In the genomic region with DNA sequence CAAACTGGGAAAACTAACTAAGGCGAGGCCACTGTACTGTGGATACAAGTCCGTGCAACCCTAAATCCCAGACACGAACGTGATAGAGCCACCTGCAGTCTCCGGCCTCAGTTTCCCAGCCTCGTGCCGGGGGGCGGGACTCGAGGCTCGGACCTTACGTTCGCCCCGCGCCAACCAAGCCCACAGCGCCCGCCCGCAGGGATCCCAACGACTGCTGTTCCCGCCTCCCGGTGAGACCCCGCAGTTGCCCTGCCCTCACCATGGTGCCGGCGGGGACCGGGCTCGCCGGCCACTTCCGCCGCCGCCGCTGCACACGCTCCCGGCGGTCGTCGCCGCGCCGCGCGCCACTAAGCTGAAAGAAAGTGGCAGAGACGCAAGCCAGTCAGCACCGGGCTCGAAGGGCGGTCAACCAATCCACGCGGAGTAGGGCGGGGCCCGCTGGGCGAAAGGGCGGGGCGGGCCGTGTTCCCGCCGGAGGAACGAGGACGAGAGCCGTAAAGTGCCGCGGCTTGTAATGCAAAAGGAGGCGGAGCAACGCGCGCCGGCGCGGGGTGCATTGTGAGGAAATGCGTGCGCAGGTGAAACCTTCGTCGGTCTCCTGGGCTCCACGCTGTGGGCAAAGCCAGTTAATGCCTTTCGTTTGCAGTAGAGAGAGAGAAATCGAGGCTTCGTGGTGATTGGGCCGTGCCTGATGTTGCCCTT, we compare ENCODE assay signal across 1 cellular context.
A peak's percentile ranks its signal among the peaks of the same experiment; 100 is the strongest.
TF ChIP-seq lines count a peak whose summit lies in the region.

Gene LSM4 (minus strand): TSS at position 318 of the 702 bp plus-strand sequence. CDS start 56 bp downstream, at position 262.

TF ChIP-seq in HepG2, 621 proteins besides CTCF, POLR2A, EP300 and RAD21 (continued from another document and continues in another):
- peak; percentile 80 for TF ChIP-seq ZMAT3 (CRISPR knock-in tag; conservative IDR thresholded peaks at IDR 0.05)
- TF ChIP-seq, protein P1, sequence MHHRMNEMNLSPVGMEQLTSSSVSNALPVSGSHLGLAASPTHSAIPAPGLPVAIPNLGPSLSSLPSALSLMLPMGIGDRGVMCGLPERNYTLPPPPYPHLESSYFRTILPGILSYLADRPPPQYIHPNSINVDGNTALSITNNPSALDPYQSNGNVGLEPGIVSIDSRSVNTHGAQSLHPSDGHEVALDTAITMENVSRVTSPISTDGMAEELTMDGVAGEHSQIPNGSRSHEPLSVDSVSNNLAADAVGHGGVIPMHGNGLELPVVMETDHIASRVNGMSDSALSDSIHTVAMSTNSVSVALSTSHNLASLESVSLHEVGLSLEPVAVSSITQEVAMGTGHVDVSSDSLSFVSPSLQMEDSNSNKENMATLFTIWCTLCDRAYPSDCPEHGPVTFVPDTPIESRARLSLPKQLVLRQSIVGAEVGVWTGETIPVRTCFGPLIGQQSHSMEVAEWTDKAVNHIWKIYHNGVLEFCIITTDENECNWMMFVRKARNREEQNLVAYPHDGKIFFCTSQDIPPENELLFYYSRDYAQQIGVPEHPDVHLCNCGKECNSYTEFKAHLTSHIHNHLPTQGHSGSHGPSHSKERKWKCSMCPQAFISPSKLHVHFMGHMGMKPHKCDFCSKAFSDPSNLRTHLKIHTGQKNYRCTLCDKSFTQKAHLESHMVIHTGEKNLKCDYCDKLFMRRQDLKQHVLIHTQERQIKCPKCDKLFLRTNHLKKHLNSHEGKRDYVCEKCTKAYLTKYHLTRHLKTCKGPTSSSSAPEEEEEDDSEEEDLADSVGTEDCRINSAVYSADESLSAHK (CRISPR knock-in tag; IDR thresholded peaks at IDR 0.05; ENCODE audit: borderline replicate concordance), result no peak
- TF ChIP-seq FOSL1 (CRISPR knock-in tag; IDR thresholded peaks at IDR 0.05; ENCODE audit: borderline replicate concordance), result no peak
- TF ChIP-seq ZNF34 (CRISPR knock-in tag; IDR thresholded peaks at IDR 0.05; ENCODE audit: borderline replicate concordance), result no peak
- TF ChIP-seq ZNF530 (CRISPR knock-in tag; IDR thresholded peaks at IDR 0.05; ENCODE audit: low read depth), result no peak
- TF ChIP-seq NR2F2 (IDR thresholded peaks at IDR 0.05; ENCODE audit: borderline replicate concordance, low read depth), result no peak
- TF ChIP-seq SATB2 (CRISPR knock-in tag; IDR thresholded peaks at IDR 0.05), result no peak
- TF ChIP-seq GMEB2 (CRISPR knock-in tag; IDR thresholded peaks at IDR 0.05; ENCODE audit: low read depth), result peak; percentile 78
- TF ChIP-seq ZNF354B (CRISPR knock-in tag; IDR thresholded peaks at IDR 0.05), result no peak
- no peak for TF ChIP-seq ZNF414 (CRISPR knock-in tag; IDR thresholded peaks at IDR 0.05)
- no peak for TF ChIP-seq PCBP1 (IDR thresholded peaks at IDR 0.05; ENCODE audit: borderline replicate concordance, low read depth, low read length)
- peak; percentile 8 for TF ChIP-seq TBL1XR1 (IDR thresholded peaks at IDR 0.05; ENCODE audit: borderline replicate concordance, low read length, partially characterized antibody)
- TF ChIP-seq ZNF703 (CRISPR knock-in tag; IDR thresholded peaks at IDR 0.05; ENCODE audit: borderline replicate concordance), result no peak
- peak; percentile 21; the same call in 1 of the 2 replicates for TF ChIP-seq DR1 (CRISPR knock-in tag; IDR thresholded peaks at IDR 0.05)
- no peak for TF ChIP-seq ZNF292 (CRISPR knock-in tag; IDR thresholded peaks at IDR 0.05; ENCODE audit: borderline replicate concordance, low read depth)
- no peak for TF ChIP-seq CREBL2 (CRISPR knock-in tag; IDR thresholded peaks at IDR 0.05; ENCODE audit: borderline replicate concordance)
- TF ChIP-seq, protein P2, sequence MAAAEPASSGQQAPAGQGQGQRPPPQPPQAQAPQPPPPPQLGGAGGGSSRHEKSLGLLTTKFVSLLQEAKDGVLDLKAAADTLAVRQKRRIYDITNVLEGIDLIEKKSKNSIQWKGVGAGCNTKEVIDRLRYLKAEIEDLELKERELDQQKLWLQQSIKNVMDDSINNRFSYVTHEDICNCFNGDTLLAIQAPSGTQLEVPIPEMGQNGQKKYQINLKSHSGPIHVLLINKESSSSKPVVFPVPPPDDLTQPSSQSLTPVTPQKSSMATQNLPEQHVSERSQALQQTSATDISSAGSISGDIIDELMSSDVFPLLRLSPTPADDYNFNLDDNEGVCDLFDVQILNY (CRISPR knock-in tag; conservative IDR thresholded peaks at IDR 0.05), result peak; percentile 97; the same call in 1 of the 2 replicates
- no peak for TF ChIP-seq ZNF572 (CRISPR knock-in tag; IDR thresholded peaks at IDR 0.05)
- TF ChIP-seq SIX1 (CRISPR knock-in tag; IDR thresholded peaks at IDR 0.05; ENCODE audit: borderline replicate concordance), result no peak
- TF ChIP-seq ZNF33B (CRISPR knock-in tag; IDR thresholded peaks at IDR 0.05), result no peak
- TF ChIP-seq ZNF382 (CRISPR knock-in tag; IDR thresholded peaks at IDR 0.05; ENCODE audit: borderline replicate concordance), result no peak
- no peak for TF ChIP-seq PRMT3 (CRISPR knock-in tag; IDR thresholded peaks at IDR 0.05; ENCODE audit: borderline replicate concordance, low read depth)
- peak; percentile 91 for TF ChIP-seq SAP130 (CRISPR knock-in tag; IDR thresholded peaks at IDR 0.05; ENCODE audit: low read depth)
- TF ChIP-seq RBM22 (optimal IDR thresholded peaks at IDR 0.05; ENCODE audit: low read length), result no peak
- TF ChIP-seq NRL (CRISPR knock-in tag; IDR thresholded peaks at IDR 0.05; ENCODE audit: borderline replicate concordance), result no peak; the same call in 1 of the 2 replicates
- TF ChIP-seq, protein P3, sequence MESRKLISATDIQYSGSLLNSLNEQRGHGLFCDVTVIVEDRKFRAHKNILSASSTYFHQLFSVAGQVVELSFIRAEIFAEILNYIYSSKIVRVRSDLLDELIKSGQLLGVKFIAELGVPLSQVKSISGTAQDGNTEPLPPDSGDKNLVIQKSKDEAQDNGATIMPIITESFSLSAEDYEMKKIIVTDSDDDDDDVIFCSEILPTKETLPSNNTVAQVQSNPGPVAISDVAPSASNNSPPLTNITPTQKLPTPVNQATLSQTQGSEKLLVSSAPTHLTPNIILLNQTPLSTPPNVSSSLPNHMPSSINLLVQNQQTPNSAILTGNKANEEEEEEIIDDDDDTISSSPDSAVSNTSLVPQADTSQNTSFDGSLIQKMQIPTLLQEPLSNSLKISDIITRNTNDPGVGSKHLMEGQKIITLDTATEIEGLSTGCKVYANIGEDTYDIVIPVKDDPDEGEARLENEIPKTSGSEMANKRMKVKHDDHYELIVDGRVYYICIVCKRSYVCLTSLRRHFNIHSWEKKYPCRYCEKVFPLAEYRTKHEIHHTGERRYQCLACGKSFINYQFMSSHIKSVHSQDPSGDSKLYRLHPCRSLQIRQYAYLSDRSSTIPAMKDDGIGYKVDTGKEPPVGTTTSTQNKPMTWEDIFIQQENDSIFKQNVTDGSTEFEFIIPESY (CRISPR knock-in tag; IDR thresholded peaks at IDR 0.05), result peak; percentile 51
- 0 out of 2 replicates have a peak, but pooled peaks have one; percentile 76 for TF ChIP-seq HOXA5 (CRISPR knock-in tag; IDR thresholded peaks at IDR 0.05)
- TF ChIP-seq TBX2 (CRISPR knock-in tag; IDR thresholded peaks at IDR 0.05; ENCODE audit: borderline replicate concordance), result peak; percentile 65; the same call in 1 of the 2 replicates
- TF ChIP-seq, protein P4, sequence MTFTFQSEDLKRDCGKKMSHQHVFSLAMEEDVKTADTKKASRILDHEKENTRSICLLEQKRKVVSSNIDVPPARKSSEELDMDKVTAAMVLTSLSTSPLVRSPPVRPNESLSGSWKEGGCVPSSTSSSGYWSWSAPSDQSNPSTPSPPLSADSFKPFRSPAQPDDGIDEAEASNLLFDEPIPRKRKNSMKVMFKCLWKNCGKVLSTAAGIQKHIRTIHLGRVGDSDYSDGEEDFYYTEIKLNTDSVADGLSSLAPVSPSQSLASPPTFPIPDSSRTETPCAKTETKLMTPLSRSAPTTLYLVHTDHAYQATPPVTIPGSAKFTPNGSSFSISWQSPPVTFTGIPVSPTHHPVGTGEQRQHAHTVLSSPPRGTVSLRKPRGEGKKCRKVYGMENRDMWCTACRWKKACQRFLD (CRISPR knock-in tag; IDR thresholded peaks at IDR 0.05; ENCODE audit: borderline replicate concordance), result no peak
- TF ChIP-seq, protein P5, sequence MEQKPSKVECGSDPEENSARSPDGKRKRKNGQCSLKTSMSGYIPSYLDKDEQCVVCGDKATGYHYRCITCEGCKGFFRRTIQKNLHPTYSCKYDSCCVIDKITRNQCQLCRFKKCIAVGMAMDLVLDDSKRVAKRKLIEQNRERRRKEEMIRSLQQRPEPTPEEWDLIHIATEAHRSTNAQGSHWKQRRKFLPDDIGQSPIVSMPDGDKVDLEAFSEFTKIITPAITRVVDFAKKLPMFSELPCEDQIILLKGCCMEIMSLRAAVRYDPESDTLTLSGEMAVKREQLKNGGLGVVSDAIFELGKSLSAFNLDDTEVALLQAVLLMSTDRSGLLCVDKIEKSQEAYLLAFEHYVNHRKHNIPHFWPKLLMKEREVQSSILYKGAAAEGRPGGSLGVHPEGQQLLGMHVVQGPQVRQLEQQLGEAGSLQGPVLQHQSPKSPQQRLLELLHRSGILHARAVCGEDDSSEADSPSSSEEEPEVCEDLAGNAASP (CRISPR knock-in tag; IDR thresholded peaks at IDR 0.05; ENCODE audit: borderline replicate concordance), result 0 out of 2 replicates have a peak, but pooled peaks have one; percentile 17
- peak; percentile 67 for TF ChIP-seq HOXA3 (CRISPR knock-in tag; IDR thresholded peaks at IDR 0.05)
- TF ChIP-seq HMGA1 (CRISPR knock-in tag; conservative IDR thresholded peaks at IDR 0.05), result no peak
- TF ChIP-seq REST (IDR thresholded peaks at IDR 0.05; ENCODE audit: borderline replicate concordance in 1 of 2, low read depth in 1 of 2, low read length in 2 of 2), result no peak; a peak in 1 of 4 replicates
- TF ChIP-seq, protein P6, sequence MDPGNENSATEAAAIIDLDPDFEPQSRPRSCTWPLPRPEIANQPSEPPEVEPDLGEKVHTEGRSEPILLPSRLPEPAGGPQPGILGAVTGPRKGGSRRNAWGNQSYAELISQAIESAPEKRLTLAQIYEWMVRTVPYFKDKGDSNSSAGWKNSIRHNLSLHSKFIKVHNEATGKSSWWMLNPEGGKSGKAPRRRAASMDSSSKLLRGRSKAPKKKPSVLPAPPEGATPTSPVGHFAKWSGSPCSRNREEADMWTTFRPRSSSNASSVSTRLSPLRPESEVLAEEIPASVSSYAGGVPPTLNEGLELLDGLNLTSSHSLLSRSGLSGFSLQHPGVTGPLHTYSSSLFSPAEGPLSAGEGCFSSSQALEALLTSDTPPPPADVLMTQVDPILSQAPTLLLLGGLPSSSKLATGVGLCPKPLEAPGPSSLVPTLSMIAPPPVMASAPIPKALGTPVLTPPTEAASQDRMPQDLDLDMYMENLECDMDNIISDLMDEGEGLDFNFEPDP (CRISPR knock-in tag; conservative IDR thresholded peaks at IDR 0.05), result no peak
- no peak for TF ChIP-seq TRIM22 (IDR thresholded peaks at IDR 0.05)
- TF ChIP-seq NFRKB (IDR thresholded peaks at IDR 0.05), result no peak
- TF ChIP-seq ZNF451 (CRISPR knock-in tag; IDR thresholded peaks at IDR 0.05), result no peak; the same call in 1 of the 2 replicates
- TF ChIP-seq TEF (CRISPR knock-in tag; IDR thresholded peaks at IDR 0.05), result no peak
- TF ChIP-seq PHF20 (CRISPR knock-in tag; IDR thresholded peaks at IDR 0.05), result peak; percentile 61; the same call in 1 of the 2 replicates
